8 cellular contexts compared by ENCODE assay signal in the genomic region with DNA sequence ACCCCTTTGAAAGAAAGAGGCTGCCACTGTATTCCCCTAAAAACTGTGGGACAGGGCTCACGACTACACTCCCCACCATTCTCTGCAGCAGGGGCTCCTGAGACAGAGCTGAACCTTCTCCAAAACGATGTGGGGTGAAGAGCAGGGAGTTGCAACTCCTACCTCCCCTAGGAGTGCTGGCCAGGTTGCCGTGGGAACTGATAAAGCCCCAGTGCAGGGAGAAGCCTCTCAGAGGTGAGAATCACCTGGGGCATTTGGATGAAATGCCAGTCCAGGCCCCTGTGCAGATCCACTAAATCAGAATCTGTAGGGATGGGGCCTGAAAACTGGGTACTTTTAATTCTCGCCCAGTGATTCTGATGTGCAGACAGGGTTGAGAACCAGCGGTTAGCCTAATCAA.
DNase-seq lines count a peak whose midpoint lies in the region; TF ChIP-seq lines count a peak whose summit lies in the region.

No MANE protein-coding gene starts in this region.

- H3K4me2 ChIP-seq in KMS-11 = peak overlapping the region; percentile 50

- H3K4me3 ChIP-seq in KMS-11 (IDR thresholded peaks at IDR 0.05; ENCODE audit: insufficient read depth, low read depth, low read length) (no peak overlapping the region), choroid plexus epithelial cell (ENCODE audit: low read depth, low read length) (peak overlapping the region; percentile 79), mucosa of stomach (ENCODE audit: low read length) (peak overlapping the region; percentile 77)

- H3K79me2 ChIP-seq in KMS-11 (ENCODE audit: insufficient read depth, low read depth) = no peaks in the 10 kb centered on the region

- no peak for TF ChIP-seq CTCF in C4-2B (conservative IDR thresholded peaks at IDR 0.05)
- no peak for TF ChIP-seq CTCF in KMS-11 (conservative IDR thresholded peaks at IDR 0.05; ENCODE audit: low read depth, low read length)
- no peak for TF ChIP-seq CTCF in choroid plexus epithelial cell (conservative IDR thresholded peaks at IDR 0.05; ENCODE audit: low read depth, low read length)

- peak overlapping the region; percentile 88 for H3K9ac ChIP-seq in KMS-11
- H3K9ac ChIP-seq in mucosa of stomach (ENCODE audit: low read length) = peak overlapping the region; percentile 98

- no peaks in the 10 kb centered on the region for H3K27me3 ChIP-seq in KMS-11 (ENCODE audit: insufficient read depth, low read depth)
- no peaks in the 10 kb centered on the region for H3K27me3 ChIP-seq in mucosa of stomach (ENCODE audit: control insufficient read depth, insufficient read depth, low read length)

- H3K9me3 ChIP-seq in mucosa of stomach (ENCODE audit: control insufficient read depth, low read length) = no peaks in the 10 kb centered on the region

- H3K27ac ChIP-seq in C4-2B = peak overlapping the region; percentile 88
- peak overlapping the region; percentile 88 for H3K27ac ChIP-seq in KMS-11

- H3K4me1 ChIP-seq in KMS-11 (ENCODE audit: low read depth, poor library complexity, severe bottlenecking) (peaks cover 33% of the 10 kb centered on the region), mucosa of stomach (ENCODE audit: control insufficient read depth, insufficient read depth, low read length) (peaks cover 34% of the 10 kb centered on the region)

- H2AFZ ChIP-seq in KMS-11 (ENCODE audit: low read depth) = peak overlapping the region; percentile 64

- no peaks in the 10 kb centered on the region for H4K20me1 ChIP-seq in KMS-11 (ENCODE audit: insufficient read depth)

- H3K36me3 ChIP-seq in KMS-11 (ENCODE audit: insufficient read depth) = no peaks in the 10 kb centered on the region
- no peaks in the 10 kb centered on the region for H3K36me3 ChIP-seq in mucosa of stomach (ENCODE audit: control insufficient read depth, insufficient read depth, low read length)

- DNase-seq in choroid plexus epithelial cell (ENCODE audit: low read depth) (no peak), OCI-M2 (lab: John Stamatoyannopoulos, UW; ENCODE audit: unreplicated experiment) (no peak), retina (no peak), NCI-H2107 (lab: John Stamatoyannopoulos, UW) (no peak)
- no peak for DNase-seq in activated CD8-positive, alpha-beta memory T cell treated with anti-CD3 and anti-CD28 coated beads, Interleukin-2, amount 50 U/mL, for 4 hours
